ENCODE assay signal across 8 cellular contexts in genomic region chr17:80414508-80414802, GRCh38. TPM values are rescaled to one million over a fixed set of nuclear protein-coding genes. Genes with fewer than 3 reads are reported as not detected.
A peak's percentile ranks its signal among the peaks of the same experiment; 100 is the strongest.
DNase-seq lines count a peak whose midpoint lies in the region; ATAC-seq and TF ChIP-seq lines count a peak whose summit lies in the region.

No MANE protein-coding gene starts in this region.

- in situ Hi-C loops in HAP-1 (cut with MboI; ENCODE audit: low sequenced_read_pairs) = no loop called here

- intact Hi-C loops in right cardiac atrium (cut with DNase I) = no loop called here

- H3K79me2 ChIP-seq in smooth muscle cell (ENCODE audit: low read depth) = peaks cover 19% of the 10 kb centered on the region

- H3K4me3 ChIP-seq in AG04450 (ENCODE audit: low read depth, low read length) (peak overlapping the region; percentile 99), HAP-1 (peak overlapping the region; percentile 100), WERI-Rb-1 (ENCODE audit: low read depth, low read length) (peak overlapping the region; percentile 68), right cardiac atrium (ENCODE audit: low read length) (peak overlapping the region; percentile 70), smooth muscle cell (peak overlapping the region; percentile 94)

- H3K9ac ChIP-seq in smooth muscle cell (ENCODE audit: low read depth) = peak overlapping the region; percentile 98

- CTCF ChIA-PET in AG04450 (lab: Charles Lee) = no interaction called here

- DNase-seq in AG04450 (ENCODE audit: low read depth, low spot score) (no peak), HAP-1 (ENCODE audit: low spot score in 2 of 2) (no peak), WERI-Rb-1 (no peak), right cardiac atrium (peak in 1 of 3 donors; percentile 52), smooth muscle cell (lab: John Stamatoyannopoulos, UW; ENCODE audit: unreplicated experiment) (no peak), NCI-H187 treated with DMSO at 0.1 percent for 48 hours (lab: John Stamatoyannopoulos, UW) (no peak)

- 2% methylated on average over 15 of the region's 15 CpGs for WGBS in right cardiac atrium
- 9% methylated on average over 15 of the region's 15 CpGs for WGBS in smooth muscle cell (ENCODE audit: low lambda C conversion rate)

- H4K20me1 ChIP-seq in smooth muscle cell (ENCODE audit: low read depth) = peaks cover 31% of the 10 kb centered on the region

- H3K4me2 ChIP-seq in smooth muscle cell = peak overlapping the region; percentile 94

- no peak overlapping the region for H2AFZ ChIP-seq in smooth muscle cell (ENCODE audit: low read depth)

- H3K36me3 ChIP-seq in HAP-1 (replicated peaks) (peaks cover 3% of the 10 kb centered on the region), WERI-Rb-1 (peaks cover 26% of the 10 kb centered on the region), smooth muscle cell (ENCODE audit: low read depth) (no peaks in the 10 kb centered on the region)

- POLR2A ChIA-PET in AG04450 (lab: Yijun Ruan, JAX) = no interaction called here

- H3K9me3 ChIP-seq in AG04450 (ENCODE audit: control insufficient read depth, insufficient read depth, low read length) (peaks cover 10% of the 10 kb centered on the region; the same call in 1 of the 2 replicates), HAP-1 (no peaks in the 10 kb centered on the region; the same call in 1 of the 2 replicates), WERI-Rb-1 (ENCODE audit: severe bottlenecking) (no peaks in the 10 kb centered on the region), right cardiac atrium (ENCODE audit: control insufficient read depth, low read length) (no peaks in the 10 kb centered on the region), smooth muscle cell (replicated peaks; ENCODE audit: low read depth) (no peaks in the 10 kb centered on the region)

- no peak for TF ChIP-seq CTCF in AG04450 (IDR thresholded peaks at IDR 0.05; ENCODE audit: low read depth, low read length)
- TF ChIP-seq CTCF in WERI-Rb-1 (IDR thresholded peaks at IDR 0.05; ENCODE audit: low read depth, low read length) = peak; percentile 28; the same call in 1 of the 2 replicates
- TF ChIP-seq CTCF in smooth muscle cell (IDR thresholded peaks at IDR 0.05; ENCODE audit: borderline replicate concordance, insufficient read depth, poor library complexity, severe bottlenecking) = no peak

- peaks cover 6% of the 10 kb centered on the region; the same call in 1 of the 2 replicates for H3K4me1 ChIP-seq in HAP-1
- no peaks in the 10 kb centered on the region for H3K4me1 ChIP-seq in right cardiac atrium (ENCODE audit: control insufficient read depth, insufficient read depth, low read length)
- H3K4me1 ChIP-seq in smooth muscle cell (ENCODE audit: low read depth) = no peaks in the 10 kb centered on the region

- H3K27ac ChIP-seq in AG04450 (ENCODE audit: low read depth, low read length) = no peak overlapping the region
- H3K27ac ChIP-seq in WERI-Rb-1 = peak overlapping the region; percentile 95; the same call in 1 of the 2 replicates
- H3K27ac ChIP-seq in right cardiac atrium (ENCODE audit: low read length) = no peak overlapping the region
- H3K27ac ChIP-seq in smooth muscle cell (ENCODE audit: low read depth) = peak overlapping the region; percentile 99

- H3F3A ChIP-seq in smooth muscle cell (ENCODE audit: low read depth) = no peaks in the 10 kb centered on the region

- H3K27me3 ChIP-seq in AG04450 (ENCODE audit: control insufficient read depth, insufficient read depth, low read length) = peaks cover 6% of the 10 kb centered on the region
- no peaks in the 10 kb centered on the region for H3K27me3 ChIP-seq in HAP-1 (ENCODE audit: low read depth)
- H3K27me3 ChIP-seq in WERI-Rb-1 (ENCODE audit: insufficient read depth, low read depth, severe bottlenecking) = no peaks in the 10 kb centered on the region
- H3K27me3 ChIP-seq in right cardiac atrium (ENCODE audit: control insufficient read depth, insufficient read depth) = no peaks in the 10 kb centered on the region
- H3K27me3 ChIP-seq in smooth muscle cell (ENCODE audit: low read depth) = peaks cover 8% of the 10 kb centered on the region

- ATAC-seq in right cardiac atrium = no peak
- no peak for ATAC-seq in HG03457 (IDR thresholded peaks at IDR 0.05; ENCODE audit: unreplicated experiment)
- no peak for ATAC-seq in HG03378 (IDR thresholded peaks at IDR 0.05; ENCODE audit: unreplicated experiment)

RNA-seq across cellular contexts. Expression of gene ENDOV, which starts 0.5 kb away (rescaled TPM):
- polyA plus RNA-seq in AG04450 (2011; rRNA removed) (18.1 and 24.9 TPM in 2 replicates), right cardiac atrium (7.8 TPM), smooth muscle cell (59.7 and 61.7 TPM in 2 replicates)
- polyA minus RNA-seq in AG04450 (2011; rRNA and poly(A)+ RNA removed) = 11.6 and 17.6 TPM in 2 replicates
- total RNA-seq in right cardiac atrium (10 to 100 TPM in 2 of 4 donors, 1 to 10 TPM in 2; 8.7 to 12.1 (median 10.7) TPM), smooth muscle cell (22.2 and 31.6 TPM in 2 replicates)

Comparison
In these comparisons a context has a peak if more than half of its experiments do, and no peak if none do; other contexts are left out.
1. H3K27ac ChIP-seq: peak in WERI-Rb-1 (single experiment) and smooth muscle cell (single experiment); none in AG04450 (single experiment) and right cardiac atrium (single experiment).
2. Peak in every context shown above with its lines, with median percentiles within 50 percentile points of each other: H3K4me3 ChIP-seq.